Comparison of ENCODE assay signal across 23 cellular contexts in genomic region chr7:127322351-127322750, GRCh38.
DNase-seq lines count a peak whose midpoint lies in the region; ATAC-seq and TF ChIP-seq lines count a peak whose summit lies in the region.
"Had no signal": no experiment of that assay in that cellular context is flagged by ENCODE, and none has a peak within 500 bp of the region (broad histone marks: within the 10 kb centered on the region; RNA-seq: fewer than 3 reads in every experiment).

No MANE protein-coding gene starts in this region.

- intact Hi-C loops in esophagus muscularis mucosa (cut with DNase I): no loop called here

- no peak for TF ChIP-seq EP300 in esophagus muscularis mucosa (IDR thresholded peaks at IDR 0.05)

- TF ChIP-seq CTCF in esophagus muscularis mucosa (IDR thresholded peaks at IDR 0.05): no peak

- H3K4me3 ChIP-seq in esophagus muscularis mucosa: no peak overlapping the region

- H3K27me3 ChIP-seq in esophagus muscularis mucosa: peaks cover 0 to 15% (median 2%) of the 10 kb centered on the region in 4 donors

- H3K9me3 Mint-ChIP-seq in stimulated activated effector memory CD8-positive, alpha-beta T cell treated with anti-CD3 and anti-CD28 coated beads, Interleukin-12 subunit alpha, Interleukin-12 subunit beta, amount 100 ng/mL, for 72 hours: no peaks in the 10 kb centered on the region
- H3K9me3 Mint-ChIP-seq: HFFc6, naive B cell had no signal

- H3K4me1 Mint-ChIP-seq in stimulated activated effector memory CD8-positive, alpha-beta T cell treated with anti-CD3 and anti-CD28 coated beads, Interleukin-12 subunit alpha, Interleukin-12 subunit beta, amount 100 ng/mL, for 72 hours: peaks cover 10% of the 10 kb centered on the region
- H3K4me1 Mint-ChIP-seq: naive B cell had no signal

- WGBS in esophagus muscularis mucosa: 62% methylated on average over 4 of the region's 5 CpGs

- H3K27ac Mint-ChIP-seq in stimulated activated effector memory CD8-positive, alpha-beta T cell treated with anti-CD3 and anti-CD28 coated beads, Interleukin-12 subunit alpha, Interleukin-12 subunit beta, amount 100 ng/mL, for 72 hours: no peak overlapping the region
- H3K27ac Mint-ChIP-seq: HFFc6, naive B cell had no signal

- ATAC-seq in stimulated activated effector memory CD8-positive, alpha-beta T cell treated with anti-CD3 and anti-CD28 coated beads, Interleukin-12 subunit alpha, Interleukin-12 subunit beta, amount 100 ng/mL, for 72 hours: peak; percentile 76

- TF ChIP-seq POLR2A in esophagus muscularis mucosa (IDR thresholded peaks at IDR 0.05; ENCODE audit: low read depth): no peak

- no peak overlapping the region for H3K27ac ChIP-seq in esophagus muscularis mucosa (replicated peaks in 1 of 4)
- H3K27ac ChIP-seq: 22Rv1 had no signal

- no peaks in the 10 kb centered on the region for H3K36me3 Mint-ChIP-seq in stimulated activated effector memory CD8-positive, alpha-beta T cell treated with anti-CD3 and anti-CD28 coated beads, Interleukin-12 subunit alpha, Interleukin-12 subunit beta, amount 100 ng/mL, for 72 hours
- H3K36me3 Mint-ChIP-seq: naive B cell had no signal

- H3K4me1 ChIP-seq in esophagus muscularis mucosa: no peaks in the 10 kb centered on the region

- DNase-seq in NCI-H748 (lab: John Stamatoyannopoulos, UW; ENCODE audit: unreplicated experiment) (peak; percentile 11), NCI-H748 treated with DMSO at 0.1 percent for 48 hours (lab: John Stamatoyannopoulos, UW) (no peak), NCI-H345 treated with DMSO at 0.1 percent for 48 hours (lab: John Stamatoyannopoulos, UW; ENCODE audit: unreplicated experiment) (no peak), esophagus muscularis mucosa (ENCODE audit: extremely low spot score) (no peak)
- DNase-seq in stimulated activated CD4-positive, alpha-beta T cell treated with anti-CD3 and anti-CD28 coated beads, Interleukin-1b, Interleukin-23, amount 100 ng/mL, for 48 hours: peak; percentile 9
- no peak for DNase-seq in stimulated activated CD4-positive, alpha-beta T cell treated with anti-CD3 and anti-CD28 coated beads, Interleukin-12 subunit alpha, Interleukin-12 subunit beta, amount 100 ng/mL, for 4 hours
- DNase-seq in activated effector memory CD4-positive, alpha-beta T cell treated with anti-CD3 and anti-CD28 coated beads, Interleukin-2, amount 50 U/mL, for 16 hours: peak; percentile 64
- DNase-seq in stimulated activated effector memory CD8-positive, alpha-beta T cell treated with anti-CD3 and anti-CD28 coated beads, Interleukin-12 subunit alpha, Interleukin-12 subunit beta, amount 100 ng/mL, for 72 hours (ENCODE audit: low spot score in 2 of 2): no peak
- DNase-seq: AML-193, amniotic stem cell, COR-L47, dermis blood vessel endothelial cell, DMS79 treated with DMSO at 0.1 percent for 48 hours, head of caudate nucleus, HFFc6, mammary epithelial cell, naive B cell, NCI-H187 treated with DMSO at 0.1 percent for 48 hours, retina, Right ventricle myocardium superior, SW 1271, trophoblast cell had no signal

- no peaks in the 10 kb centered on the region for H3K9me3 ChIP-seq in esophagus muscularis mucosa

- H3K4me3 Mint-ChIP-seq in stimulated activated effector memory CD8-positive, alpha-beta T cell treated with anti-CD3 and anti-CD28 coated beads, Interleukin-12 subunit alpha, Interleukin-12 subunit beta, amount 100 ng/mL, for 72 hours: no peak overlapping the region
- H3K4me3 Mint-ChIP-seq: HFFc6, naive B cell had no signal

- H3K36me3 ChIP-seq in esophagus muscularis mucosa: no peaks in the 10 kb centered on the region

Comparison
In these comparisons a context has a peak if more than half of its experiments do, and no peak if none do; other contexts are left out.
1. DNase-seq: peak in NCI-H748 (single experiment), stimulated activated CD4-positive, alpha-beta T cell treated with anti-CD3 and anti-CD28 coated beads, Interleukin-1b, Interleukin-23, amount 100 ng/mL, for 48 hours (single experiment) and activated effector memory CD4-positive, alpha-beta T cell treated with anti-CD3 and anti-CD28 coated beads, Interleukin-2, amount 50 U/mL, for 16 hours (single experiment); none in NCI-H748 treated with DMSO at 0.1 percent for 48 hours (single experiment), stimulated activated CD4-positive, alpha-beta T cell treated with anti-CD3 and anti-CD28 coated beads, Interleukin-12 subunit alpha, Interleukin-12 subunit beta, amount 100 ng/mL, for 4 hours (single experiment), stimulated activated effector memory CD8-positive, alpha-beta T cell treated with anti-CD3 and anti-CD28 coated beads, Interleukin-12 subunit alpha, Interleukin-12 subunit beta, amount 100 ng/mL, for 72 hours (0 of 2), NCI-H345 treated with DMSO at 0.1 percent for 48 hours (single experiment) and esophagus muscularis mucosa (single experiment).